In genomic region chr3:14429689-14430452, GRCh38 we compare ENCODE assay signal across 13 cellular contexts. TPM values are rescaled to one million over a fixed set of nuclear protein-coding genes. Genes with fewer than 3 reads are reported as not detected.
DNase-seq lines count a peak whose midpoint lies in the region; ATAC-seq and TF ChIP-seq lines count a peak whose summit lies in the region.
"Had no signal": no experiment of that assay in that cellular context is flagged by ENCODE, and none has a peak within 500 bp of the region (broad histone marks: within the 10 kb centered on the region; RNA-seq: fewer than 3 reads in every experiment).

No MANE protein-coding gene starts in this region.

- TF ChIP-seq CTCF in Panc1 (IDR thresholded peaks at IDR 0.05): no peak
- no peak for TF ChIP-seq CTCF in spleen (IDR thresholded peaks at IDR 0.05 in 8 of 11, conservative IDR thresholded peaks at IDR 0.05 in 3 of 11)
- TF ChIP-seq CTCF in sigmoid colon (IDR thresholded peaks at IDR 0.05): no peak

- no peaks in the 10 kb centered on the region for H3K9me3 ChIP-seq in Panc1 (ENCODE audit: control insufficient read depth, insufficient read depth, low read depth, low read length)
- H3K9me3 ChIP-seq in duodenal mucosa (ENCODE audit: control insufficient read depth in 1 of 2, low read length in 2 of 2): no peaks in the 10 kb centered on the region
- no peaks in the 10 kb centered on the region for H3K9me3 ChIP-seq in spleen
- H3K9me3 ChIP-seq in HAP-1: no peaks in the 10 kb centered on the region
- H3K9me3 ChIP-seq in sigmoid colon: no peaks in the 10 kb centered on the region
- H3K9me3 ChIP-seq: SJSA1, transverse colon had no signal

- H3K27ac Mint-ChIP-seq in activated CD4-positive, alpha-beta T cell treated with anti-CD3 and anti-CD28 coated beads, Interleukin-2, amount 10 ng/mL, durations not matched to agents 7 days and 5 days: peak overlapping the region; percentile 96

- ATAC-seq in Panc1 (no peak), HG03175 (IDR thresholded peaks at IDR 0.05; ENCODE audit: unreplicated experiment) (no peak)

- H3K9me3 Mint-ChIP-seq in activated CD4-positive, alpha-beta T cell treated with anti-CD3 and anti-CD28 coated beads, Interleukin-2, amount 10 ng/mL, durations not matched to agents 7 days and 5 days: no peaks in the 10 kb centered on the region

- DNase-seq in activated CD4-positive, alpha-beta T cell treated with anti-CD3 and anti-CD28 coated beads, Interleukin-2, amount 10 ng/mL, durations not matched to agents 7 days and 5 days: no peak
- no peak for DNase-seq in activated CD4-positive, alpha-beta T cell treated with anti-CD3 and anti-CD28 coated beads, Interleukin-2, amount 50 U/mL, for 48 hours
- DNase-seq in Panc1 (ENCODE audit: low read depth, low spot score) (no peak), spleen (no peak), HAP-1 (ENCODE audit: low spot score in 2 of 2) (no peak), sigmoid colon (no peak)
- DNase-seq: DMS79 treated with DMSO at 0.1 percent for 48 hours, HCEC 1CT, NCI-H1417, transverse colon had no signal

- CTCF ChIA-PET in activated CD4-positive, alpha-beta T cell treated with anti-CD3 and anti-CD28 coated beads, Interleukin-2, amount 10 ng/mL, durations not matched to agents 7 days and 5 days (lab: Charles Lee): interaction anchor here (1.0 to 1.5 kb wide), 3 partner anchors 25 to 32 kb away, joined by 3 to 5 read pairs (median 3); partner anchors contain the start of gene SLC6A6
- CTCF ChIA-PET in Panc1 (lab: Charles Lee): no interaction called here

- H3K4me1 Mint-ChIP-seq in activated CD4-positive, alpha-beta T cell treated with anti-CD3 and anti-CD28 coated beads, Interleukin-2, amount 10 ng/mL, durations not matched to agents 7 days and 5 days: peaks cover 97% of the 10 kb centered on the region

- in situ Hi-C loops in Panc1 (cut with HindIII; ENCODE audit: low pct_unique_long_range_greater_than_20kb, low sequenced_read_pairs): no loop called here
- in situ Hi-C loops in HAP-1 (cut with MboI; ENCODE audit: low sequenced_read_pairs): no loop called here

- peak overlapping the region; percentile 6 for H3K4me3 Mint-ChIP-seq in activated CD4-positive, alpha-beta T cell treated with anti-CD3 and anti-CD28 coated beads, Interleukin-2, amount 10 ng/mL, durations not matched to agents 7 days and 5 days

- 79 to 89% (median 84%) methylated on average over 7 to 8 of the region's 8 CpGs for WGBS in spleen, 5 donors
- WGBS in sigmoid colon, 2 donors: 80 to 85% methylated on average over 8 of the region's 8 CpGs

- no peak for TF ChIP-seq EP300 in sigmoid colon (IDR thresholded peaks at IDR 0.05)

- H3K27ac ChIP-seq in Panc1 (ENCODE audit: low read length) (peak overlapping the region; percentile 87), duodenal mucosa (ENCODE audit: low read depth, low read length) (peak overlapping the region; percentile 13), spleen (peak overlapping the region; percentile 66 to 99 (median 92)), sigmoid colon (no peak overlapping the region)
- H3K27ac ChIP-seq: SJSA1 had no signal

- H3K4me3 ChIP-seq in Panc1 (ENCODE audit: low read depth in 2 of 2, low read length in 2 of 2) (no peak overlapping the region), duodenal mucosa (ENCODE audit: low read depth in 1 of 2, low read length in 2 of 2) (no peak overlapping the region), spleen (no peak overlapping the region), HAP-1 (no peak overlapping the region), sigmoid colon (no peak overlapping the region)
- H3K4me3 ChIP-seq: SJSA1, transverse colon had no signal

- H3K27me3 Mint-ChIP-seq in activated CD4-positive, alpha-beta T cell treated with anti-CD3 and anti-CD28 coated beads, Interleukin-2, amount 10 ng/mL, durations not matched to agents 7 days and 5 days: no peaks in the 10 kb centered on the region

- H3K4me1 ChIP-seq in Panc1 (ENCODE audit: control insufficient read depth, insufficient read depth, low read length): peaks cover 89% of the 10 kb centered on the region
- H3K4me1 ChIP-seq in duodenal mucosa (ENCODE audit: control insufficient read depth in 1 of 2, insufficient read depth in 2 of 2, low read length in 2 of 2): peaks cover 90 to 97% of the 10 kb centered on the region in 2 donors
- peaks cover 86 to 100% (median 100%) of the 10 kb centered on the region in 6 donors for H3K4me1 ChIP-seq in spleen
- peaks cover 6% of the 10 kb centered on the region for H3K4me1 ChIP-seq in HAP-1
- H3K4me1 ChIP-seq in sigmoid colon: peaks cover 0 to 54% (median 30%) of the 10 kb centered on the region in 4 donors

- BruUV-seq in Panc1 (replicated peaks; lab: Mats Ljungman, UMichigan): TSS peak; percentile 9

- intact Hi-C loops in Panc1 (cut with micrococcal nuclease; ENCODE audit: unreplicated experiment): no loop called here
- intact Hi-C loops in spleen (cut with DNase I; ENCODE audit: low total_unique reads): no loop called here
- intact Hi-C loops in sigmoid colon (cut with DNase I): no loop called here

- peaks cover 4% of the 10 kb centered on the region for H3K36me3 Mint-ChIP-seq in activated CD4-positive, alpha-beta T cell treated with anti-CD3 and anti-CD28 coated beads, Interleukin-2, amount 10 ng/mL, durations not matched to agents 7 days and 5 days (ENCODE audit: low read depth)

- TF ChIP-seq POLR2A in spleen (IDR thresholded peaks at IDR 0.05): no peak
- TF ChIP-seq POLR2A in sigmoid colon (IDR thresholded peaks at IDR 0.05): no peak

- H3K9ac ChIP-seq in duodenal mucosa (ENCODE audit: low read depth in 1 of 2, low read length in 2 of 2): no peak overlapping the region

- H3K36me3 ChIP-seq in Panc1 (ENCODE audit: control insufficient read depth, insufficient read depth, low read length) (no peaks in the 10 kb centered on the region), duodenal mucosa (ENCODE audit: control insufficient read depth in 1 of 2, insufficient read depth in 2 of 2, low read length in 2 of 2) (no peaks in the 10 kb centered on the region), spleen (peaks cover 0 to 29% (median 0%) of the 10 kb centered on the region in 6 donors), HAP-1 (replicated peaks) (no peaks in the 10 kb centered on the region), sigmoid colon (no peaks in the 10 kb centered on the region)
- H3K36me3 ChIP-seq: transverse colon had no signal

- no peaks in the 10 kb centered on the region for H3K27me3 ChIP-seq in Panc1 (ENCODE audit: control insufficient read depth, insufficient read depth, low read length)
- H3K27me3 ChIP-seq in duodenal mucosa (ENCODE audit: control insufficient read depth in 1 of 2, insufficient read depth in 2 of 2, low read length in 2 of 2): no peaks in the 10 kb centered on the region
- no peaks in the 10 kb centered on the region for H3K27me3 ChIP-seq in spleen (replicated peaks in 1 of 7)
- H3K27me3 ChIP-seq in HAP-1 (ENCODE audit: low read depth): no peaks in the 10 kb centered on the region
- H3K27me3 ChIP-seq in sigmoid colon: no peaks in the 10 kb centered on the region
- H3K27me3 ChIP-seq: SJSA1, transverse colon had no signal

- POLR2A ChIA-PET in activated CD4-positive, alpha-beta T cell treated with anti-CD3 and anti-CD28 coated beads, Interleukin-2, amount 10 ng/mL, durations not matched to agents 7 days and 5 days (lab: Charles Lee): interaction anchor here (3.4 kb wide), 1 partner anchor 28 kb away, joined by 12 read pairs; the partner anchor contains the start of gene SLC6A6
- POLR2A ChIA-PET in Panc1 (lab: Charles Lee): no interaction called here

RNA-seq across cellular contexts. Expression of gene SLC6A6, which starts 27.5 kb away (rescaled TPM):
- 10 to 100 TPM; 42.0 to 43.1 TPM for total RNA-seq in activated CD4-positive, alpha-beta T cell treated with anti-CD3 and anti-CD28 coated beads, Interleukin-2, amount 10 ng/mL, durations not matched to agents 7 days and 5 days
- 61.0 TPM for total RNA-seq in Panc1 (2021; ENCODE audit: unreplicated experiment)
- polyA plus RNA-seq in Panc1 (2012; ENCODE audit: insufficient read length): 53.8 TPM
- 100 to 1,000 TPM in 6 of 7 donors, 10 to 100 TPM in 1; 75.4 to 150 (median 128) TPM for total RNA-seq in spleen
- 10 to 100 TPM in 1 of 3 donors, 1 to 10 TPM in 2; 3.4 to 14.2 (median 3.9) TPM for polyA plus RNA-seq in spleen
- 10 to 100 TPM in 1 of 4 donors, 1 to 10 TPM in 3; 6.4 to 19.1 (median 9.1) TPM for total RNA-seq in sigmoid colon
- polyA plus RNA-seq in sigmoid colon: 1 to 10 TPM; 2.3 to 8.4 (median 2.4) TPM

Comparison
In these comparisons a context has a peak if more than half of its experiments do, and no peak if none do; other contexts are left out.
1. H3K27ac ChIP-seq: peak in Panc1 (single experiment), duodenal mucosa (single experiment) and spleen (8 of 8); none in sigmoid colon (0 of 4).